In the genomic region with DNA sequence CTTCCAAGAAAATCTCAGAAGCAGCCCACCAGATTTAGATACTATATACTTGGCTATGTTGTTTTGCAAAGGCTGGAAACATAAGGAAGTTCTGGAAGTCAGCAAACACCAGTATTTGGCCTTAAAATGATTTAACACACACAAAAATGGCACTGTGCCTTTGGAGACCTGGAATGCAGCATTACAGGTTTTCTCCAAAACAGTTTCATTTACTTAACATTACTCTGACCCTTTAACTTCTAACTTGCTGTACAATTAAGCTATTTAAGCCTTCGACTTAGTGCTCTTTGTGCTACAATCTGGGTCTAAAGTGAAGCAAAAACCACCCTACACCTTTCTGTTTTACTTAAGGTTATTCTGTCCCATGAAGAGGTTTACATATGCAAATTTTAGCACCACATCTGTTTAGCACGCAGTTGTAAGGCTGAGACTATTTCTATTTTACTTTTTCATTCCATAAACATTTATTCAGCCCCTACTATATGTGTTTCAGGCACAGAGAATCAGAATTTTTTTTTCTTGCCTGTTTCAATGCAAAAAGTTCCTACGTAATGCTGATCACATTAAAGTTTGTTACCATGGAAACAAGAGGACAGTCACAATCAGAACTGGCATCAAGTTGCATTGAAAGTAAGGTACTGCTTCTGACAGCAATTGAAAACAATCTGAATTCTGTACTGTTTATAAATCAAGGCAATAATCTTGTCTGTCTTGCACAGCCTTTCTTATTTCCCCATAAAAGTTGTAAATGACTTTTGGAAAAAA, we compare ENCODE assay signal across 10 cellular contexts.
DNase-seq lines count a peak whose midpoint lies in the region; ATAC-seq and TF ChIP-seq lines count a peak whose summit lies in the region.
"Had no signal": no experiment of that assay in that cellular context is flagged by ENCODE, and none has a peak within 500 bp of the region (broad histone marks: within the 10 kb centered on the region; RNA-seq: fewer than 3 reads in every experiment).

No MANE protein-coding gene starts in this region.

- peaks cover 24% of the 10 kb centered on the region for H3K4me1 Mint-ChIP-seq in WTC11

- CTCF ChIA-PET in HEK293T (lab: Yijun Ruan, JAX) = no interaction called here
- CTCF ChIA-PET in WTC11 (lab: Charles Lee) = no interaction called here

- peak overlapping the region; percentile 23 for H3K4me3 Mint-ChIP-seq in WTC11

- POLR2A ChIA-PET in HEK293T (lab: Yijun Ruan, JAX) (no interaction called here), WTC11 (lab: Charles Lee) (no interaction called here)

- H3K36me3 Mint-ChIP-seq in WTC11 = peaks cover 20% of the 10 kb centered on the region

- peak; percentile 24 for DNase-seq in EH (ENCODE audit: low read depth)
- DNase-seq in HEK293T (ENCODE audit: extremely low spot score) = no peak
- DNase-seq in WTC11 (ENCODE audit: low spot score) = no peak
- DNase-seq in kidney tubule cell (ENCODE audit: low spot score) = peak; percentile 37
- no peak for DNase-seq in SHP77 treated with DMSO at 0.1 percent for 48 hours (lab: John Stamatoyannopoulos, UW)
- no peak for DNase-seq in stimulated activated CD4-positive, alpha-beta T cell treated with anti-CD3 and anti-CD28 coated beads, Interleukin-2, amount 100 ng/mL, for 24 hours
- no peak for DNase-seq in NCI-H1694 (lab: John Stamatoyannopoulos, UW)
- no peak for DNase-seq in omental fat pad (ENCODE audit: low spot score)
- DNase-seq: cerebellar nuclear complex, NCI-H2227 treated with DMSO at 0.1 percent for 48 hours had no signal

- ATAC-seq in WTC11 = peak; percentile 45; the same call in 1 of the 2 replicates
- ATAC-seq in omental fat pad (ENCODE audit: low FRiP score) = no peak

- H3K9me3 Mint-ChIP-seq in WTC11 = peaks cover 27% of the 10 kb centered on the region

- TF ChIP-seq CTCF in WTC11 (IDR thresholded peaks at IDR 0.05) (no peak), omental fat pad (IDR thresholded peaks at IDR 0.05) (no peak)

- H3K27me3 Mint-ChIP-seq in WTC11 (ENCODE audit: low read depth) = no peaks in the 10 kb centered on the region

- peak overlapping the region; percentile 78 for H3K27ac Mint-ChIP-seq in WTC11

TF ChIP-seq in HEK293T, 16 proteins besides CTCF, POLR2A, EP300 and RAD21:
- TF ChIP-seq PKNOX1 (IDR thresholded peaks at IDR 0.05) (peak; percentile 56), LEF1 (IDR thresholded peaks at IDR 0.05; ENCODE audit: borderline replicate concordance) (no peak)

TF ChIP-seq in WTC11, 78 proteins besides CTCF, POLR2A, EP300 and RAD21:
- no peak for TF ChIP-seq RORB (CRISPR knock-in tag; IDR thresholded peaks at IDR 0.05)
- no peak for TF ChIP-seq SMAD4 (CRISPR knock-in tag; IDR thresholded peaks at IDR 0.05)
- no peak for TF ChIP-seq ZNF671 (CRISPR knock-in tag; IDR thresholded peaks at IDR 0.05)
- no peak for TF ChIP-seq CDX4 (CRISPR knock-in tag; IDR thresholded peaks at IDR 0.05; ENCODE audit: borderline replicate concordance)
- TF ChIP-seq, protein P1, sequence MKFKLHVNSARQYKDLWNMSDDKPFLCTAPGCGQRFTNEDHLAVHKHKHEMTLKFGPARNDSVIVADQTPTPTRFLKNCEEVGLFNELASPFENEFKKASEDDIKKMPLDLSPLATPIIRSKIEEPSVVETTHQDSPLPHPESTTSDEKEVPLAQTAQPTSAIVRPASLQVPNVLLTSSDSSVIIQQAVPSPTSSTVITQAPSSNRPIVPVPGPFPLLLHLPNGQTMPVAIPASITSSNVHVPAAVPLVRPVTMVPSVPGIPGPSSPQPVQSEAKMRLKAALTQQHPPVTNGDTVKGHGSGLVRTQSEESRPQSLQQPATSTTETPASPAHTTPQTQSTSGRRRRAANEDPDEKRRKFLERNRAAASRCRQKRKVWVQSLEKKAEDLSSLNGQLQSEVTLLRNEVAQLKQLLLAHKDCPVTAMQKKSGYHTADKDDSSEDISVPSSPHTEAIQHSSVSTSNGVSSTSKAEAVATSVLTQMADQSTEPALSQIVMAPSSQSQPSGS (CRISPR knock-in tag; IDR thresholded peaks at IDR 0.05; ENCODE audit: borderline replicate concordance, low read depth) = no peak
- TF ChIP-seq FOXP4 (CRISPR knock-in tag; IDR thresholded peaks at IDR 0.05) = no peak
- no peak for TF ChIP-seq RELA (CRISPR knock-in tag; IDR thresholded peaks at IDR 0.05; ENCODE audit: borderline replicate concordance)
- TF ChIP-seq TP53 (CRISPR knock-in tag; IDR thresholded peaks at IDR 0.05) = no peak
- no peak for TF ChIP-seq TCF7 (CRISPR knock-in tag; IDR thresholded peaks at IDR 0.05; ENCODE audit: low read depth)
- no peak for TF ChIP-seq ZBTB21 (CRISPR knock-in tag; IDR thresholded peaks at IDR 0.05; ENCODE audit: borderline replicate concordance)
- TF ChIP-seq PRDM15 (CRISPR knock-in tag; IDR thresholded peaks at IDR 0.05) = no peak
- no peak for TF ChIP-seq IRF1 (CRISPR knock-in tag; IDR thresholded peaks at IDR 0.05)
- no peak for TF ChIP-seq CBFB (CRISPR knock-in tag; IDR thresholded peaks at IDR 0.05; ENCODE audit: low read depth)
- TF ChIP-seq ZNF232 (CRISPR knock-in tag; IDR thresholded peaks at IDR 0.05) = no peak

Comparison
In these comparisons a context has a peak if more than half of its experiments do, and no peak if none do; other contexts are left out.
1. DNase-seq: peak in EH (single experiment) and kidney tubule cell (single experiment); none in HEK293T (single experiment), WTC11 (single experiment), SHP77 treated with DMSO at 0.1 percent for 48 hours (single experiment), stimulated activated CD4-positive, alpha-beta T cell treated with anti-CD3 and anti-CD28 coated beads, Interleukin-2, amount 100 ng/mL, for 24 hours (0 of 2), NCI-H1694 (single experiment) and omental fat pad (single experiment).